Comparison of ENCODE assay signal across 17 cellular contexts in the genomic region with DNA sequence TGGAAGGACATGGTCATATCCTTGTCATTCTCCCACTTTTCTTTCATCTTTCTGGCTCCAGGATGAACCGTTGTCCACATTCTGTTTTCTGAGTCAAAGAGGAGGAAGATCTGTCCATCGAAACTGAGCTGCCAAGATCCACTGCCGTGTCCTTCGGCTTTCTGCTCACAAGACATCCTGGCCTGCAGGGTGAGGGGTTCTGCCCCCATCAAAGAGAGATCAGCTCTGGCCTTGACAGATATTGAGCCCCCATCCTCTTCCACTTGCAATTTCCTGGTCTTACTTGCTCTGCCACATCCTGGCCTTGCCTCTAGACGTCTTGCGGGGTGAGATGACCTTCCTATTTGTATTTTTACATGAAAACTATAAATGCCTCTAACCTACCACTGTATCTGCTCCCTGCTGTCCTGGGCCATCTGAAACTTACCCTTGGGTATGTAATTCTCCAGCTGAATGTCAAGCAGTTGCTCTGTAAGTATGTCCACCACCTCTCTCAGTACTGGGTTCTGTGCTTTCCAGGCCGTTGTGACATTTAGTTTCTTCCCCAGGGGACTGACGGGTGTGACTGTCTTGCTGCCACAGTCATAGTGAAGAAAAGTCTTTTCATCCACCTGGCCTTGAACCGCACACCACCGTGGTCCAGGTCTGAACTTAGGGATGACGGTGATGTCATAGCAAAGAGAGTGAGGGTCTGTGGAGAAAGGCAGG. TPM values are rescaled to one million over a fixed set of nuclear protein-coding genes. Genes with fewer than 3 reads are reported as not detected.
"Had no signal": no experiment of that assay in that cellular context is flagged by ENCODE, and none has a peak within 500 bp of the region (broad histone marks: within the 10 kb centered on the region; RNA-seq: fewer than 3 reads in every experiment).

No MANE protein-coding gene starts in this region.

RNA-seq across cellular contexts. Expression of gene RAET1G, which starts 3.6 kb away (rescaled TPM):
- total RNA-seq: left colon, liver, mesothelial cell of epicardium, mononuclear cell, progenitor cell of endocrine pancreas, right lobe of liver, skeletal muscle tissue, testis, transverse colon had no signal
- polyA plus RNA-seq: liver, neural cell had no signal

RNA-seq across cellular contexts. Expression of gene RAET1E, which starts 21.4 kb away (rescaled TPM):
- total RNA-seq: hepatocyte; liver; lower lobe of right lung; mesothelial cell of epicardium; mononuclear cell; natural killer cell treated with Interleukin-12 subunit alpha and Interleukin-12 subunit beta and Interleukin-15 and Interleukin-18, amount 100 ng/mL, for 72 hours; progenitor cell of endocrine pancreas; renal cortical epithelial cell; right lobe of liver; smooth muscle cell; stomach; transverse colon had no signal
- polyA plus RNA-seq: hepatocyte, liver, neural cell, smooth muscle cell had no signal

RNA-seq across cellular contexts. Expression of gene ULBP2, which starts 22.5 kb away (rescaled TPM):
- total RNA-seq: progenitor cell of endocrine pancreas, skeletal muscle tissue, transverse colon had no signal

RNA-seq across cellular contexts. Expression of gene ULBP1, which starts 44.5 kb away (rescaled TPM):
- total RNA-seq: skeletal muscle tissue, transverse colon, uterus had no signal
